Comparison of ENCODE assay signal across 13 cellular contexts in genomic region chr1:100070201-100070939, GRCh38.
DNase-seq lines count a peak whose midpoint lies in the region; ATAC-seq and TF ChIP-seq lines count a peak whose summit lies in the region.
"Had no signal": no experiment of that assay in that cellular context is flagged by ENCODE, and none has a peak within 500 bp of the region (broad histone marks: within the 10 kb centered on the region; RNA-seq: fewer than 3 reads in every experiment).

No MANE protein-coding gene starts in this region.

- POLR2A ChIA-PET in CD4-positive, alpha-beta T cell (lab: Charles Lee), result interaction anchor here (0.9 to 1.1 kb wide), 2 partner anchors 10 to 33 kb away, joined by 4 read pairs; a partner anchor contains a TSS
- POLR2A ChIA-PET in activated CD8-positive, alpha-beta T cell treated with anti-CD3 and anti-CD28 coated beads, Interleukin-2, amount 10 ng/mL, durations not matched to agents 7 days and 5 days (lab: Charles Lee), result interaction anchor here (1.4 to 1.8 kb wide), 2 partner anchors 10 to 32 kb away, joined by 3 to 5 read pairs; a partner anchor contains a TSS
- POLR2A ChIA-PET in naive thymus-derived CD4-positive, alpha-beta T cell (lab: Charles Lee), result no interaction called here

- peaks cover 42% of the 10 kb centered on the region for H3K36me3 Mint-ChIP-seq in T-helper 1 cell treated with Interleukin-12 subunit alpha and Interleukin-12 subunit beta and Interleukin-4 antibody, amounts not matched to agents 30 μg/mL and 1 μg/mL, for 36 hours (ENCODE audit: low read depth)
- H3K36me3 Mint-ChIP-seq in CD4-positive, alpha-beta T cell (ENCODE audit: low read depth), result peaks cover 92% of the 10 kb centered on the region
- H3K36me3 Mint-ChIP-seq in activated CD8-positive, alpha-beta T cell treated with anti-CD3 and anti-CD28 coated beads, Interleukin-2, amount 10 ng/mL, durations not matched to agents 7 days and 5 days (ENCODE audit: low read depth), result peaks cover 65% of the 10 kb centered on the region
- H3K36me3 Mint-ChIP-seq in naive thymus-derived CD4-positive, alpha-beta T cell, result peaks cover 21 to 65% (median 46%) of the 10 kb centered on the region in 5 donors

- DNase-seq in T-helper 1 cell, result no peak
- no peak for DNase-seq in CD4-positive, alpha-beta T cell
- no peak for DNase-seq in activated CD8-positive, alpha-beta T cell treated with anti-CD3 and anti-CD28 coated beads, Interleukin-2, amount 10 ng/mL, durations not matched to agents 7 days and 5 days
- DNase-seq in naive thymus-derived CD4-positive, alpha-beta T cell, result no peak
- no peak for DNase-seq in mucosa of descending colon
- DNase-seq in cerebellar nuclear complex (lab: John Stamatoyannopoulos, UW), result no peak
- DNase-seq: 8988T, HCEC 1CT, NCI-H187 treated with DMSO at 0.1 percent for 48 hours, NCI-H510A treated with DMSO at 0.1 percent for 48 hours had no signal

- H3K4me1 ChIP-seq in naive thymus-derived CD4-positive, alpha-beta T cell (ENCODE audit: control insufficient read depth in 2 of 2, insufficient read depth in 2 of 2, low read length in 2 of 2), result peaks cover 0 to 4% of the 10 kb centered on the region in 2 donors
- H3K4me1 ChIP-seq in mucosa of descending colon (ENCODE audit: low read depth), result no peaks in the 10 kb centered on the region

- ATAC-seq in CD4-positive, alpha-beta T cell (ENCODE audit: poor library complexity), result no peak
- no peak for ATAC-seq in activated CD8-positive, alpha-beta T cell treated with anti-CD3 and anti-CD28 coated beads, Interleukin-2, amount 10 ng/mL, durations not matched to agents 7 days and 5 days
- no peak for ATAC-seq in naive thymus-derived CD4-positive, alpha-beta T cell
- ATAC-seq in GM18502 (IDR thresholded peaks at IDR 0.05; ENCODE audit: poor library complexity, unreplicated experiment) (no peak), mucosa of descending colon (no peak)

- peaks cover 25 to 90% (median 31%) of the 10 kb centered on the region in 3 experiments for H3K36me3 ChIP-seq in naive thymus-derived CD4-positive, alpha-beta T cell (ENCODE audit: control insufficient read depth in 2 of 3, insufficient read depth in 3 of 3, low read length in 3 of 3)
- peaks cover 5% of the 10 kb centered on the region for H3K36me3 ChIP-seq in mucosa of descending colon (ENCODE audit: low read depth)

- no peaks in the 10 kb centered on the region for H3K9me3 ChIP-seq in CD4-positive, alpha-beta T cell (ENCODE audit: control insufficient read depth, low read length)
- no peaks in the 10 kb centered on the region for H3K9me3 ChIP-seq in naive thymus-derived CD4-positive, alpha-beta T cell (ENCODE audit: control insufficient read depth in 2 of 3, low read length in 3 of 3)
- H3K9me3 ChIP-seq in mucosa of descending colon, result no peaks in the 10 kb centered on the region
- H3K9me3 ChIP-seq: BLaER1 treated with 17β-estradiol and CSF1 and Interleukin-3, amounts not matched to agents 10 nM and 100 nM had no signal

- intact Hi-C loops in CD4-positive, alpha-beta T cell (cut with DNase I, micrococcal nuclease), result no loop called here
- intact Hi-C loops in naive thymus-derived CD4-positive, alpha-beta T cell (cut with micrococcal nuclease), result no loop called here
- intact Hi-C loops in mucosa of descending colon (cut with DNase I, micrococcal nuclease), result no loop called here

- H3K27ac Mint-ChIP-seq in T-helper 1 cell treated with Interleukin-12 subunit alpha and Interleukin-12 subunit beta and Interleukin-4 antibody, amounts not matched to agents 30 μg/mL and 1 μg/mL, for 36 hours, result peak overlapping the region; percentile 42
- peak overlapping the region; percentile 21 for H3K27ac Mint-ChIP-seq in CD4-positive, alpha-beta T cell
- H3K27ac Mint-ChIP-seq in activated CD8-positive, alpha-beta T cell treated with anti-CD3 and anti-CD28 coated beads, Interleukin-2, amount 10 ng/mL, durations not matched to agents 7 days and 5 days, result peak overlapping the region; percentile 13
- peak overlapping the region in 6 of 9 donors; percentile 8 to 69 (median 29) for H3K27ac Mint-ChIP-seq in naive thymus-derived CD4-positive, alpha-beta T cell

- H3K27me3 ChIP-seq in CD4-positive, alpha-beta T cell (ENCODE audit: control insufficient read depth, insufficient read depth, low read length), result no peaks in the 10 kb centered on the region
- H3K27me3 ChIP-seq in naive thymus-derived CD4-positive, alpha-beta T cell (ENCODE audit: control insufficient read depth in 2 of 2, insufficient read depth in 2 of 2, low read length in 2 of 2), result no peaks in the 10 kb centered on the region
- H3K27me3 ChIP-seq: BLaER1 treated with 17β-estradiol and CSF1 and Interleukin-3, amounts not matched to agents 10 nM and 100 nM had no signal

- H3K4me1 Mint-ChIP-seq in T-helper 1 cell treated with Interleukin-12 subunit alpha and Interleukin-12 subunit beta and Interleukin-4 antibody, amounts not matched to agents 30 μg/mL and 1 μg/mL, for 36 hours (ENCODE audit: low read depth), result peaks cover 17% of the 10 kb centered on the region
- peaks cover 17% of the 10 kb centered on the region for H3K4me1 Mint-ChIP-seq in CD4-positive, alpha-beta T cell (ENCODE audit: low read depth)
- H3K4me1 Mint-ChIP-seq in activated CD8-positive, alpha-beta T cell treated with anti-CD3 and anti-CD28 coated beads, Interleukin-2, amount 10 ng/mL, durations not matched to agents 7 days and 5 days (ENCODE audit: low read depth), result peaks cover 16% of the 10 kb centered on the region
- peaks cover 4 to 23% (median 13%) of the 10 kb centered on the region in 7 donors for H3K4me1 Mint-ChIP-seq in naive thymus-derived CD4-positive, alpha-beta T cell

- no peak for TF ChIP-seq CTCF in CD4-positive, alpha-beta T cell (IDR thresholded peaks at IDR 0.05)
- TF ChIP-seq CTCF in mucosa of descending colon (IDR thresholded peaks at IDR 0.05), result no peak

- H3K4me3 Mint-ChIP-seq in T-helper 1 cell treated with Interleukin-12 subunit alpha and Interleukin-12 subunit beta and Interleukin-4 antibody, amounts not matched to agents 30 μg/mL and 1 μg/mL, for 36 hours, result no peak overlapping the region
- no peak overlapping the region for H3K4me3 Mint-ChIP-seq in CD4-positive, alpha-beta T cell
- H3K4me3 Mint-ChIP-seq in activated CD8-positive, alpha-beta T cell treated with anti-CD3 and anti-CD28 coated beads, Interleukin-2, amount 10 ng/mL, durations not matched to agents 7 days and 5 days, result no peak overlapping the region
- no peak overlapping the region for H3K4me3 Mint-ChIP-seq in naive thymus-derived CD4-positive, alpha-beta T cell

- no peaks in the 10 kb centered on the region for H3K27me3 Mint-ChIP-seq in T-helper 1 cell treated with Interleukin-12 subunit alpha and Interleukin-12 subunit beta and Interleukin-4 antibody, amounts not matched to agents 30 μg/mL and 1 μg/mL, for 36 hours (ENCODE audit: low read depth)
- H3K27me3 Mint-ChIP-seq in CD4-positive, alpha-beta T cell, result no peaks in the 10 kb centered on the region
- no peaks in the 10 kb centered on the region for H3K27me3 Mint-ChIP-seq in activated CD8-positive, alpha-beta T cell treated with anti-CD3 and anti-CD28 coated beads, Interleukin-2, amount 10 ng/mL, durations not matched to agents 7 days and 5 days (ENCODE audit: low read depth)
- H3K27me3 Mint-ChIP-seq in naive thymus-derived CD4-positive, alpha-beta T cell, result no peaks in the 10 kb centered on the region

- no peak overlapping the region for H3K27ac ChIP-seq in CD4-positive, alpha-beta T cell (ENCODE audit: low read depth, low read length)
- no peak overlapping the region for H3K27ac ChIP-seq in naive thymus-derived CD4-positive, alpha-beta T cell (ENCODE audit: low read depth, low read length)
- H3K27ac ChIP-seq: BLaER1 treated with 17β-estradiol and CSF1 and Interleukin-3, amounts not matched to agents 10 nM and 100 nM had no signal

- no peaks in the 10 kb centered on the region for H3K9me3 Mint-ChIP-seq in T-helper 1 cell treated with Interleukin-12 subunit alpha and Interleukin-12 subunit beta and Interleukin-4 antibody, amounts not matched to agents 30 μg/mL and 1 μg/mL, for 36 hours
- no peaks in the 10 kb centered on the region for H3K9me3 Mint-ChIP-seq in CD4-positive, alpha-beta T cell
- H3K9me3 Mint-ChIP-seq in activated CD8-positive, alpha-beta T cell treated with anti-CD3 and anti-CD28 coated beads, Interleukin-2, amount 10 ng/mL, durations not matched to agents 7 days and 5 days (ENCODE audit: insufficient read depth), result no peaks in the 10 kb centered on the region
- no peaks in the 10 kb centered on the region for H3K9me3 Mint-ChIP-seq in naive thymus-derived CD4-positive, alpha-beta T cell

- CTCF ChIA-PET in CD4-positive, alpha-beta T cell (lab: Charles Lee), result no interaction called here
- CTCF ChIA-PET in activated CD8-positive, alpha-beta T cell treated with anti-CD3 and anti-CD28 coated beads, Interleukin-2, amount 10 ng/mL, durations not matched to agents 7 days and 5 days (lab: Charles Lee), result interaction anchor here (1.3 kb wide), 2 partner anchors 13 to 31 kb away, joined by 3 to 5 read pairs; no protein-coding TSS in a partner anchor
- CTCF ChIA-PET in naive thymus-derived CD4-positive, alpha-beta T cell (lab: Charles Lee), result no interaction called here

- H3K4me3 ChIP-seq in naive thymus-derived CD4-positive, alpha-beta T cell (ENCODE audit: low read length), result no peak overlapping the region
- no peak overlapping the region for H3K4me3 ChIP-seq in mucosa of descending colon
- H3K4me3 ChIP-seq: BLaER1 treated with 17β-estradiol and CSF1 and Interleukin-3, amounts not matched to agents 10 nM and 100 nM had no signal
